12 cellular contexts compared by ENCODE assay signal in genomic region chr2:223315813-223316212, GRCh38.
"Had no signal": no experiment of that assay in that cellular context is flagged by ENCODE, and none has a peak within 500 bp of the region (broad histone marks: within the 10 kb centered on the region; RNA-seq: fewer than 3 reads in every experiment).

No MANE protein-coding gene starts in this region.

- H3K4me3 ChIP-seq: ascending aorta, coronary artery, gastroesophageal sphincter, ovary had no signal

- H3K4me1 ChIP-seq: ascending aorta had no signal

- H3K9me3 ChIP-seq: ascending aorta, gastroesophageal sphincter, ovary had no signal

- H3K27me3 ChIP-seq: ascending aorta, gastroesophageal sphincter, ovary had no signal

- H3K27ac ChIP-seq: ascending aorta, coronary artery, gastroesophageal sphincter, ovary, VCaP had no signal

- H3K36me3 ChIP-seq: ascending aorta, gastroesophageal sphincter, ovary had no signal

- ATAC-seq: activated T-cell treated with anti-CD3 and anti-CD28 coated beads, Interleukin-2, amount 50 U/mL, for 72 hours; gastroesophageal sphincter had no signal

- DNase-seq: activated CD4-positive, alpha-beta memory T cell treated with anti-CD3 and anti-CD28 coated beads, Interleukin-2, amount 10 ng/mL, durations not matched to agents 7 days and 5 days; activated naive CD4-positive, alpha-beta T cell; activated T-cell treated with anti-CD3 and anti-CD28 coated beads, Interleukin-2, amount 50 U/mL, for 72 hours; central memory CD4-positive, alpha-beta T cell; effector CD4-positive, alpha-beta T cell; ovary; stimulated activated CD4-positive, alpha-beta T cell treated with anti-CD3 and anti-CD28 coated beads, Interleukin-4, amount 100 ng/mL, for 1 hour; stimulated activated CD8-positive, alpha-beta memory T cell treated with anti-CD3 and anti-CD28 coated beads, Interleukin-4, amount 100 ng/mL, for 48 hours had no signal
